Comparison of ENCODE assay signal across 15 cellular contexts in the genomic region with DNA sequence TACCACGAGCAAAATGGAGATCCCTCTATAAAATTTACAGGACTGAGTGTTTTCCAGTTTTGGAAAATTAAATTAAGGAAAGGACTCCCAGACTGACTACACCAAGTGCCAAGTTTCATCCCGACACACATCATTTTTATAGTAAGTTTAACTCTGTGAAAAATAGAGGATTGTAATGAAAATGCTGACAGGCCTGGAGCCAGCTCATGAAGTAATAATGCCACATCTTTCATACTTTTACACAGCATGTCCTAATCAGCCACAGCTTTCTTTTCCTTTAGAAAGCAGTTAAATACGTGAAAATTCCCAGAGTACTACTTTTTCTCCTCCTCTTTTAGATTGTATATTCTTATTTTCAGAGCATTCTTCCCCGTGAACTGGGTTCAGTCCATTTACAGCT.
A peak's percentile ranks its signal among the peaks of the same experiment; 100 is the strongest.
DNase-seq lines count a peak whose midpoint lies in the region; ATAC-seq and TF ChIP-seq lines count a peak whose summit lies in the region.
"Had no signal": no experiment of that assay in that cellular context is flagged by ENCODE, and none has a peak within 500 bp of the region (broad histone marks: within the 10 kb centered on the region; RNA-seq: fewer than 3 reads in every experiment).

No MANE protein-coding gene starts in this region.

- no peak overlapping the region for H4K5ac ChIP-seq in mesendoderm (ENCODE audit: low read length)

- no peak overlapping the region for H3K23ac ChIP-seq in mesendoderm (ENCODE audit: low read length)

- no peak overlapping the region for H2AK5ac ChIP-seq in mesendoderm (ENCODE audit: low read length)

- no peaks in the 10 kb centered on the region for H3K27me3 ChIP-seq in esophagus muscularis mucosa
- no peaks in the 10 kb centered on the region for H3K27me3 ChIP-seq in mesendoderm (ENCODE audit: insufficient read depth, low read length, poor library complexity)
- no peaks in the 10 kb centered on the region for H3K27me3 ChIP-seq in thoracic aorta (replicated peaks; ENCODE audit: insufficient read depth)
- H3K27me3 ChIP-seq: MG63, SJSA1 had no signal

- H4K8ac ChIP-seq in mesendoderm (ENCODE audit: low read depth, low read length): peak overlapping the region; percentile 40

- H3K36me3 ChIP-seq in esophagus muscularis mucosa (no peaks in the 10 kb centered on the region), mesendoderm (ENCODE audit: control insufficient read depth, insufficient read depth, low read length) (no peaks in the 10 kb centered on the region), thoracic aorta (no peaks in the 10 kb centered on the region)
- H3K36me3 ChIP-seq: SJSA1 had no signal

- TF ChIP-seq CTCF in esophagus muscularis mucosa (IDR thresholded peaks at IDR 0.05) (no peak), thoracic aorta (IDR thresholded peaks at IDR 0.05) (no peak)

- no peak overlapping the region for H2BK5ac ChIP-seq in mesendoderm (ENCODE audit: low read length)

- H2BK120ac ChIP-seq in mesendoderm (ENCODE audit: low read depth, low read length): no peak overlapping the region

- DNase-seq in AG20443 (ENCODE audit: low spot score) (peak; percentile 52), esophagus muscularis mucosa (ENCODE audit: extremely low spot score) (no peak), mesendoderm (no peak), thoracic aorta (ENCODE audit: low spot score) (no peak), NCI-H345 treated with DMSO at 0.1 percent for 48 hours (lab: John Stamatoyannopoulos, UW; ENCODE audit: unreplicated experiment) (no peak), KBM-7 (no peak)
- DNase-seq: AML-193, DMS 273 treated with DMSO at 0.1 percent for 48 hours, Karpas-422, MG63, NCI-H1092 treated with DMSO at 0.1 percent for 48 hours, NCI-H524 had no signal

- H3K9ac ChIP-seq in mesendoderm (ENCODE audit: low read length): no peak overlapping the region

- no peak for TF ChIP-seq POLR2A in esophagus muscularis mucosa (IDR thresholded peaks at IDR 0.05; ENCODE audit: low read depth)

- H3K56ac ChIP-seq in mesendoderm (ENCODE audit: low read length): no peak overlapping the region

- intact Hi-C loops in esophagus muscularis mucosa (cut with DNase I): loop anchor here (10.0 kb wide), 2 partner anchors 429 to 609 kb away; no protein-coding TSS in a partner anchor

- TF ChIP-seq EP300 in esophagus muscularis mucosa (IDR thresholded peaks at IDR 0.05): no peak

- no peaks in the 10 kb centered on the region for H3K79me2 ChIP-seq in mesendoderm (ENCODE audit: control insufficient read depth, insufficient read depth, low read length)

- H3K9me3 ChIP-seq in esophagus muscularis mucosa: no peaks in the 10 kb centered on the region
- H3K9me3 ChIP-seq in thoracic aorta: no peaks in the 10 kb centered on the region
- H3K9me3 ChIP-seq: SJSA1 had no signal

- no peak overlapping the region for H3K4me2 ChIP-seq in mesendoderm (ENCODE audit: low read length)

- peaks cover 18 to 47% (median 42%) of the 10 kb centered on the region in 4 donors for H3K4me1 ChIP-seq in esophagus muscularis mucosa
- no peaks in the 10 kb centered on the region for H3K4me1 ChIP-seq in mesendoderm (ENCODE audit: control insufficient read depth, low read depth, low read length)
- H3K4me1 ChIP-seq in thoracic aorta (ENCODE audit: control insufficient read depth in 1 of 2, low read depth in 2 of 2): peaks cover 16 to 42% of the 10 kb centered on the region in 2 donors
- H3K4me1 ChIP-seq: SJSA1 had no signal

- no peak overlapping the region for H2BK15ac ChIP-seq in mesendoderm (replicated peaks; ENCODE audit: low read depth)

- no peak for ATAC-seq in thoracic aorta (ENCODE audit: insufficient number of reproducible peaks, low FRiP score, low read depth)
- ATAC-seq in HG02884 (IDR thresholded peaks at IDR 0.05; ENCODE audit: unreplicated experiment): no peak
- ATAC-seq: HCT116 had no signal

- no peak overlapping the region for H3K18ac ChIP-seq in mesendoderm (ENCODE audit: low read length)

- H3K79me1 ChIP-seq in mesendoderm (ENCODE audit: low read length): no peaks in the 10 kb centered on the region

- in situ Hi-C loops in KBM-7 (cut with MboI; ENCODE audit: low pct_unique_long_range_greater_than_20kb, low sequenced_read_pairs): no loop called here

- WGBS in esophagus muscularis mucosa: 45% methylated on average over 4 of the region's 4 CpGs
- no CpG with 5 or more reads among the region's 4 CpGs for WGBS in mesendoderm (ENCODE audit: extremely low coverage, insufficient coverage, low lambda C conversion rate)

- H3K27ac ChIP-seq in esophagus muscularis mucosa (replicated peaks in 1 of 4): peak overlapping the region; percentile 49 to 80 (median 62)
- no peak overlapping the region for H3K27ac ChIP-seq in mesendoderm (ENCODE audit: low read depth, low read length)
- peak overlapping the region; percentile 71 to 78 for H3K27ac ChIP-seq in thoracic aorta
- H3K27ac ChIP-seq: SJSA1 had no signal

- H3K4ac ChIP-seq in mesendoderm (ENCODE audit: low read depth, low read length): no peak overlapping the region

- H3K4me3 ChIP-seq in esophagus muscularis mucosa: no peak overlapping the region
- H3K4me3 ChIP-seq in mesendoderm (ENCODE audit: low read length): no peak overlapping the region
- H3K4me3 ChIP-seq in thoracic aorta: no peak overlapping the region
- H3K4me3 ChIP-seq: MG63, SJSA1 had no signal
